16 cellular contexts compared by ENCODE assay signal in genomic region chr20:62595069-62595468, GRCh38.
"Had no signal": no experiment of that assay in that cellular context is flagged by ENCODE, and none has a peak within 500 bp of the region (broad histone marks: within the 10 kb centered on the region; RNA-seq: fewer than 3 reads in every experiment).

No MANE protein-coding gene starts in this region.

- H3K9me3 Mint-ChIP-seq: effector memory CD8-positive, alpha-beta T cell; memory B cell; natural killer cell; stimulated activated effector memory CD8-positive, alpha-beta T cell treated with anti-CD3 and anti-CD28 coated beads, Interleukin-12 subunit alpha, Interleukin-12 subunit beta, amount 100 ng/mL, for 72 hours had no signal

- H3K36me3 Mint-ChIP-seq: memory B cell; natural killer cell; stimulated activated effector memory CD8-positive, alpha-beta T cell treated with anti-CD3 and anti-CD28 coated beads, Interleukin-12 subunit alpha, Interleukin-12 subunit beta, amount 100 ng/mL, for 72 hours had no signal

- H3K27me3 ChIP-seq: thyroid gland had no signal

- H3K27ac Mint-ChIP-seq: effector memory CD8-positive, alpha-beta T cell; memory B cell; natural killer cell; stimulated activated effector memory CD8-positive, alpha-beta T cell treated with anti-CD3 and anti-CD28 coated beads, Interleukin-12 subunit alpha, Interleukin-12 subunit beta, amount 100 ng/mL, for 72 hours had no signal

- H3K4me3 ChIP-seq: lung, pancreas, smooth muscle cell, stomach, thyroid gland, vagina had no signal

- ATAC-seq: effector memory CD8-positive, alpha-beta T cell; natural killer cell; stimulated activated effector memory CD8-positive, alpha-beta T cell treated with anti-CD3 and anti-CD28 coated beads, Interleukin-12 subunit alpha, Interleukin-12 subunit beta, amount 100 ng/mL, for 72 hours had no signal

- H3K27ac ChIP-seq: pancreas, stomach, thyroid gland, vagina had no signal

- DNase-seq: cortex of kidney; effector memory CD8-positive, alpha-beta T cell; hypothalamus; natural killer cell; stimulated activated CD4-positive, alpha-beta T cell treated with anti-CD3 and anti-CD28 coated beads, Interleukin-4, amount 100 ng/mL, for 24 hours; thyroid gland had no signal

- H3K4me1 ChIP-seq: pancreas had no signal

- H3K9me3 ChIP-seq: pancreas, stomach, thyroid gland, vagina had no signal

- FAIRE-seq: endometrium, frontal cortex, kidney, pancreas had no signal

- H3K4me3 Mint-ChIP-seq: effector memory CD8-positive, alpha-beta T cell; memory B cell; natural killer cell; stimulated activated effector memory CD8-positive, alpha-beta T cell treated with anti-CD3 and anti-CD28 coated beads, Interleukin-12 subunit alpha, Interleukin-12 subunit beta, amount 100 ng/mL, for 72 hours had no signal

- H3K36me3 ChIP-seq: pancreas, stomach, thyroid gland, vagina had no signal
